Comparison of ENCODE assay signal across 8 cellular contexts in genomic region chr4:121696140-121696640, GRCh38. TPM values are rescaled to one million over a fixed set of nuclear protein-coding genes. Genes with fewer than 3 reads are reported as not detected.
DNase-seq lines count a peak whose midpoint lies in the region; ATAC-seq, FAIRE-seq and TF ChIP-seq lines count a peak whose summit lies in the region.

No MANE protein-coding gene starts in this region.

- no peak for TF ChIP-seq POLR2A in GM12891 (IDR thresholded peaks at IDR 0.05; ENCODE audit: low read depth, low read length)

- no TSS peak for BruUV-seq in A673 (replicated peaks; lab: Mats Ljungman, UMichigan)

- TF ChIP-seq CTCF in A673 (conservative IDR thresholded peaks at IDR 0.05; ENCODE audit: low read depth, low read length) (no peak), right atrium auricular region (IDR thresholded peaks at IDR 0.05) (peak in 1 of 2 donors; percentile 56), progenitor cell of endocrine pancreas (IDR thresholded peaks at IDR 0.05; ENCODE audit: unreplicated experiment) (peak; percentile 11)

- H3K4me1 ChIP-seq in A673 (ENCODE audit: insufficient read depth, low read length, poor library complexity, severe bottlenecking) (peaks cover 51% of the 10 kb centered on the region), right atrium auricular region (peaks cover 0 to 41% of the 10 kb centered on the region in 2 donors)

- CTCF ChIA-PET in A673 (lab: Charles Lee) (no interaction called here), T-cell (lab: Charles Lee) (interaction anchor here in 1 of 2 donors (1.0 to 1.6 kb wide), 3 partner anchors 11 to 28 kb away, joined by 3 to 4 read pairs (median 3); no protein-coding TSS in a partner anchor)

- H3K36me3 Mint-ChIP-seq in T-cell (peaks cover 9% of the 10 kb centered on the region), progenitor cell of endocrine pancreas (ENCODE audit: insufficient read depth) (peaks cover 7% of the 10 kb centered on the region)

- H3K36me3 ChIP-seq in A673 (ENCODE audit: insufficient read depth, low read length, poor library complexity, severe bottlenecking), result peaks cover 20% of the 10 kb centered on the region
- H3K36me3 ChIP-seq in right atrium auricular region, result no peaks in the 10 kb centered on the region

- ATAC-seq in GM19023 (IDR thresholded peaks at IDR 0.05; ENCODE audit: unreplicated experiment) (peak; percentile 30), HG03520 (IDR thresholded peaks at IDR 0.05; ENCODE audit: unreplicated experiment) (peak; percentile 16), T-cell (replicated peaks in 1 of 4) (peak; percentile 38 to 52 (median 42))

- H3K9me3 ChIP-seq in A673 (ENCODE audit: low read depth, low read length, poor library complexity, severe bottlenecking) (no peaks in the 10 kb centered on the region), right atrium auricular region (no peaks in the 10 kb centered on the region)

- H3K4me1 Mint-ChIP-seq in T-cell (peaks cover 38 to 45% (median 43%) of the 10 kb centered on the region in 3 donors), progenitor cell of endocrine pancreas (ENCODE audit: low read depth) (peaks cover 14% of the 10 kb centered on the region)

- H3K27me3 Mint-ChIP-seq in T-cell (peaks cover 1 to 4% of the 10 kb centered on the region in 2 donors), progenitor cell of endocrine pancreas (peaks cover 13% of the 10 kb centered on the region)

- H3K27ac ChIP-seq in A673 (ENCODE audit: low read depth, low read length, poor library complexity, severe bottlenecking) (peak overlapping the region; percentile 95), right atrium auricular region (peak overlapping the region; percentile 98 to 99)

- H3K4me3 ChIP-seq in A673 (ENCODE audit: low read depth, low read length, poor library complexity, severe bottlenecking) (peak overlapping the region; percentile 73), right atrium auricular region (peak overlapping the region; percentile 96 to 97)

- H3K27ac Mint-ChIP-seq in T-cell (peak overlapping the region; percentile 80 to 88), progenitor cell of endocrine pancreas (peak overlapping the region; percentile 97)

- H3K4me3 Mint-ChIP-seq in T-cell (peak overlapping the region; percentile 90 to 98 (median 95)), progenitor cell of endocrine pancreas (ENCODE audit: low read depth) (peak overlapping the region; percentile 96)

- H3K9me3 Mint-ChIP-seq in T-cell, result no peaks in the 10 kb centered on the region
- no peaks in the 10 kb centered on the region for H3K9me3 Mint-ChIP-seq in progenitor cell of endocrine pancreas (ENCODE audit: low read depth)

- no peak for FAIRE-seq in GM12891 (lab: Jason Lieb, UNC)

- no peaks in the 10 kb centered on the region for H3K27me3 ChIP-seq in A673 (replicated peaks; ENCODE audit: insufficient read depth, low read depth, low read length, poor library complexity)
- no peaks in the 10 kb centered on the region for H3K27me3 ChIP-seq in right atrium auricular region

- DNase-seq in A673 (ENCODE audit: low spot score) (peak; percentile 77), T-cell (peak in 32 of 34 experiments; percentile 7 to 58 (median 36)), amniotic stem cell (lab: John Stamatoyannopoulos, UW) (peak; percentile 78), right atrium auricular region (ENCODE audit: low spot score) (peak; percentile 94), progenitor cell of endocrine pancreas (ENCODE audit: low spot score, unreplicated experiment) (peak; percentile 10), GM12891 (ENCODE audit: insufficient read length, low spot score) (no peak)

- POLR2A ChIA-PET in A673 (lab: Charles Lee; ENCODE audit: low non-redundant PET), result interaction anchor here (0.6 to 0.9 kb wide), 4 partner anchors 12 to 189 kb away, joined by 3 to 4 read pairs (median 3); no protein-coding TSS in a partner anchor
- POLR2A ChIA-PET in T-cell (lab: Charles Lee), result interaction anchor here in 1 of 2 donors (0.6 to 1.1 kb wide), 5 partner anchors 10 to 1435 kb away, joined by 3 to 5 read pairs (median 3); partner anchors contain the start of gene EXOSC9

- intact Hi-C loops in A673 (cut with micrococcal nuclease; ENCODE audit: unreplicated experiment), result loop anchor here (2.0 kb wide), 1 partner anchor 15 kb away; no protein-coding TSS in a partner anchor

TF ChIP-seq in GM12891, 5 proteins besides CTCF, POLR2A, EP300 and RAD21:
- TF ChIP-seq TAF1 (IDR thresholded peaks at IDR 0.05; ENCODE audit: low read depth, low read length) (no peak), SPI1 (IDR thresholded peaks at IDR 0.05; ENCODE audit: low read depth, low read length) (no peak), POU2F2 (IDR thresholded peaks at IDR 0.05; ENCODE audit: low read depth, low read length) (no peak)

RNA-seq across cellular contexts. Expression of gene ANXA5, which starts 0.6 kb away (rescaled TPM):
- total RNA-seq in A673 (2021), result 332 and 389 TPM in 2 replicates
- 10 to 100 TPM; 44.2 to 80.3 (median 71.2) TPM for total RNA-seq in T-cell
- 100 to 1,000 TPM; 186 to 197 TPM for total RNA-seq in right atrium auricular region
- total RNA-seq in progenitor cell of endocrine pancreas, result 203 and 208 TPM in 2 replicates
- 46.3 TPM for polyA plus RNA-seq in GM12891 (2012; ENCODE audit: low read depth, missing spikeins)
